ENCODE assay signal across 1 cellular context in the genomic region with DNA sequence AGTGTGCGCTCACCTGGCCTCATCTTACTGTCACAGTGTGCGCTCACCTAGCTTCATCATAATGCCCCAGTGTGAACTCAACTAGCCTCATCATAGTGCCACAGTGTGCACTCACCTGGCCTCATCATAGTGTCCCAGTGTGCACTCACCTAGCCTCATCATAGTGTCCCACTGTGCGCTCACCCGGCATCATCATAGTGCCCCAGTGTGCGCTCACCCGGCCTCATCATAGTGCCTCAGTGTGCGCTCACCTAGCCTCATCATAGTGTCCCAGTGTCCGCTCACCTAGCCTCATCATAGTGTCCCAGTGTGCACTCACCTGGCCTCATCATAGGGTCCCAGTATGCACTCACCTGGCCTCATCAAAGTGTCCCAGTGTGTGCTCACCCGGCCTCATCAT.
TF ChIP-seq lines count a peak whose summit lies in the region.

No MANE protein-coding gene starts in this region.

TF ChIP-seq in endothelial cell of umbilical vein, 7 proteins besides CTCF, POLR2A, EP300 and RAD21 (continued from another document):
- TF ChIP-seq POLR2AphosphoS5 (IDR thresholded peaks at IDR 0.05; ENCODE audit: insufficient read depth, low read depth, low read length), result no peak
- no peak for TF ChIP-seq MYC (IDR thresholded peaks at IDR 0.05; ENCODE audit: low read depth, low read length)
- TF ChIP-seq JUN (IDR thresholded peaks at IDR 0.05; ENCODE audit: borderline replicate concordance, insufficient read depth, insufficient read length, low read depth), result no peak
- no peak for TF ChIP-seq EZH2 (IDR thresholded peaks at IDR 0.05; ENCODE audit: borderline replicate concordance, low read depth, low read length, severe bottlenecking)
- TF ChIP-seq FOS (IDR thresholded peaks at IDR 0.05; ENCODE audit: borderline replicate concordance, insufficient read depth, low read length), result no peak
- no peak for TF ChIP-seq GATA2 (IDR thresholded peaks at IDR 0.05; ENCODE audit: insufficient read depth, insufficient read length, low read depth, low read length)
TF ChIP-seq in endothelial cell of umbilical vein: peak in this region for 0.
